ENCODE assay signal across 8 cellular contexts in genomic region chr22:22959147-22959827, GRCh38.
DNase-seq lines count a peak whose midpoint lies in the region; ATAC-seq and TF ChIP-seq lines count a peak whose summit lies in the region.

No MANE protein-coding gene starts in this region.

- H3K27me3 Mint-ChIP-seq in glutamatergic neuron (ENCODE audit: unreplicated experiment): peaks cover 1% of the 10 kb centered on the region

- H3K36me3 Mint-ChIP-seq in glutamatergic neuron (ENCODE audit: unreplicated experiment): peaks cover 12% of the 10 kb centered on the region

- in situ Hi-C loops in SK-MEL-5 (cut with HindIII; ENCODE audit: low pct_unique_long_range_greater_than_20kb, low sequenced_read_pairs): no loop called here

- no peak overlapping the region for H3K4me3 Mint-ChIP-seq in glutamatergic neuron (ENCODE audit: unreplicated experiment)

- H3K4me1 Mint-ChIP-seq in glutamatergic neuron (ENCODE audit: low read depth, unreplicated experiment): no peaks in the 10 kb centered on the region

- TF ChIP-seq CTCF in glutamatergic neuron (IDR thresholded peaks at IDR 0.05; ENCODE audit: partially characterized antibody, unreplicated experiment): peak; percentile 93

- ATAC-seq in GM21381 (IDR thresholded peaks at IDR 0.05; ENCODE audit: unreplicated experiment) (no peak), HG02571 (IDR thresholded peaks at IDR 0.05; ENCODE audit: unreplicated experiment) (no peak)

- H3K9me3 Mint-ChIP-seq in glutamatergic neuron (ENCODE audit: unreplicated experiment): peaks cover 6% of the 10 kb centered on the region

- DNase-seq in DMS53 (lab: John Stamatoyannopoulos, UW) (peak; percentile 74), LoVo (ENCODE audit: low spot score) (peak; percentile 76), SK-MEL-5 (ENCODE audit: low read depth, low spot score) (peak; percentile 91), glutamatergic neuron (peak; percentile 88), renal cortical epithelial cell (ENCODE audit: low read depth) (peak; percentile 40)
- DNase-seq in activated naive CD4-positive, alpha-beta T cell treated with anti-CD3 and anti-CD28 coated beads, Interleukin-2, amount 50 U/mL, for 16 hours: peak; percentile 72

- H3K27ac Mint-ChIP-seq in glutamatergic neuron (ENCODE audit: unreplicated experiment): no peak overlapping the region

Comparison
In these comparisons a context has a peak if more than half of its experiments do, and no peak if none do; other contexts are left out.
1. DNase-seq: peak in every context shown above with its lines; median percentile 91 in SK-MEL-5; 88 in glutamatergic neuron; 76 in LoVo; 74 in DMS53; 72 in activated naive CD4-positive, alpha-beta T cell treated with anti-CD3 and anti-CD28 coated beads, Interleukin-2, amount 50 U/mL, for 16 hours; 40 in renal cortical epithelial cell.